In the genomic region with DNA sequence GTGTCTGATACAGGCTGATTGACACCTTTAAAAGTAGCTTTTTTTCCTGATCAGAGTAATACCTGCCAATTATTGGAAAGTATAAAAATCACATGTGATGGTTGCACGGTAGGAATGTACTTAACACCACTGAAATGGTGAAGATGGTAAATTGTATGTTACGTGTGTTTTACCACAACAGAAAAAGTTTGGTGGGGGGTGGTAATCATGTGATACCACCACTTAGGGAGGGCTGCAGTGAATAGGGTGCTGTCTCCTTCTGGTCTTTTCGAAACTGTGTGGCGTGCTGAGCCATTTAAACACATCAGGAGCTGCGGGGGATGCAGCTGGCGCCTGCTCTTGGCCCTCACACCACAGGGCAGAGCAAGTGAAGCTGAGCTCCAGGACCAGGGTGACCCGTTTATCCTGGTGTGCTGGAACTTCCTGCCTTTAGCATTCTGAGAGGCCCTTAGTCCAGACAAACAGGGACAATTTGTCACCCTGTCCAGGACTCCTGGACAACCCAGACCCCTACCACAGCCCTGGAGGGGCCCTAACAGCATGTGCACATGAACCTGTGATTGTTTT, we compare ENCODE assay signal across 24 cellular contexts. TPM values are rescaled to one million over a fixed set of nuclear protein-coding genes. Genes with fewer than 3 reads are reported as not detected.
DNase-seq lines count a peak whose midpoint lies in the region; ATAC-seq and TF ChIP-seq lines count a peak whose summit lies in the region.
"Had no signal": no experiment of that assay in that cellular context is flagged by ENCODE, and none has a peak within 500 bp of the region (broad histone marks: within the 10 kb centered on the region; RNA-seq: fewer than 3 reads in every experiment).

No MANE protein-coding gene starts in this region.

- no peaks in the 10 kb centered on the region for H3K36me3 Mint-ChIP-seq in nephron (ENCODE audit: low read depth)

- ATAC-seq in GM19035 (IDR thresholded peaks at IDR 0.05; ENCODE audit: unreplicated experiment) (no peak), GM21528 (IDR thresholded peaks at IDR 0.05; ENCODE audit: low FRiP score, unreplicated experiment) (no peak), foreskin keratinocyte (no peak)
- ATAC-seq: A549, left lobe of liver, Panc1, upper lobe of right lung had no signal

- no peak overlapping the region for H2AFZ ChIP-seq in smooth muscle cell (ENCODE audit: low read depth)

- H3K9ac ChIP-seq in HUES64 (ENCODE audit: low read depth, low read length) (no peak overlapping the region), smooth muscle cell (ENCODE audit: low read depth) (no peak overlapping the region)

- H3K4me1 ChIP-seq in A673 (ENCODE audit: insufficient read depth, low read length, poor library complexity, severe bottlenecking): peaks cover 21% of the 10 kb centered on the region
- H3K4me1 ChIP-seq in HUES64 (ENCODE audit: insufficient read depth, low read length): peaks cover 21% of the 10 kb centered on the region
- peaks cover 11% of the 10 kb centered on the region for H3K4me1 ChIP-seq in smooth muscle cell (ENCODE audit: low read depth)
- H3K4me1 ChIP-seq in foreskin keratinocyte: peaks cover 10% of the 10 kb centered on the region

- H3K27me3 Mint-ChIP-seq in nephron (ENCODE audit: low read depth): no peaks in the 10 kb centered on the region

- no peaks in the 10 kb centered on the region for H3K36me3 ChIP-seq in A673 (ENCODE audit: insufficient read depth, low read length, poor library complexity, severe bottlenecking)
- no peaks in the 10 kb centered on the region for H3K36me3 ChIP-seq in HUES64 (ENCODE audit: insufficient read depth, low read length)
- no peaks in the 10 kb centered on the region for H3K36me3 ChIP-seq in smooth muscle cell (ENCODE audit: low read depth)
- H3K36me3 ChIP-seq: adrenal gland, SJCRH30, stomach, upper lobe of right lung had no signal

- DNase-seq in A673 (ENCODE audit: low spot score) (no peak), epidermal melanocyte (ENCODE audit: insufficient read length, low spot score) (peak; percentile 23), smooth muscle cell (lab: John Stamatoyannopoulos, UW; ENCODE audit: unreplicated experiment) (no peak), foreskin keratinocyte (no peak)
- DNase-seq: activated CD4-positive, alpha-beta T cell treated with anti-CD3 and anti-CD28 coated beads, Interleukin-2, amount 50 U/mL, for 1 hour; activated gamma-delta T cell; adrenal gland; erythroblast; NCI-H187; NCI-H226; stimulated activated CD4-positive, alpha-beta T cell treated with anti-CD3 and anti-CD28 coated beads, Interleukin-4, amount 100 ng/mL, for 1 hour; stomach; upper lobe of right lung had no signal

- intact Hi-C loops in A673 (cut with micrococcal nuclease; ENCODE audit: unreplicated experiment): no loop called here

- no peaks in the 10 kb centered on the region for H3K79me2 ChIP-seq in smooth muscle cell (ENCODE audit: low read depth)

- peak overlapping the region in 1 of 3 experiments; percentile 60 for H3K27ac Mint-ChIP-seq in nephron
- H3K27ac Mint-ChIP-seq: T-helper 1 cell treated with Interleukin-12 subunit alpha and Interleukin-12 subunit beta and Interleukin-4 antibody, amounts not matched to agents 30 μg/mL and 1 μg/mL, for 36 hours had no signal

- H3K9me3 Mint-ChIP-seq in nephron: no peaks in the 10 kb centered on the region
- H3K9me3 Mint-ChIP-seq: central memory CD8-positive, alpha-beta T cell; T-helper 1 cell treated with Interleukin-12 subunit alpha and Interleukin-12 subunit beta and Interleukin-4 antibody, amounts not matched to agents 30 μg/mL and 1 μg/mL, for 36 hours had no signal

- WGBS in HUES64: 85% methylated on average over 7 of the region's 7 CpGs
- 92% methylated on average over 7 of the region's 7 CpGs for WGBS in smooth muscle cell (ENCODE audit: low lambda C conversion rate)

- H3K9me3 ChIP-seq in A673 (ENCODE audit: low read depth, low read length, poor library complexity, severe bottlenecking): no peaks in the 10 kb centered on the region
- no peaks in the 10 kb centered on the region for H3K9me3 ChIP-seq in HUES64 (ENCODE audit: insufficient read depth, low read depth, low read length)
- no peaks in the 10 kb centered on the region for H3K9me3 ChIP-seq in smooth muscle cell (replicated peaks; ENCODE audit: low read depth)
- H3K9me3 ChIP-seq: A549, adrenal gland, SJCRH30, stomach, upper lobe of right lung had no signal

- no TSS peak for BruUV-seq in A673 (replicated peaks; lab: Mats Ljungman, UMichigan)

- POLR2A ChIA-PET in A673 (lab: Charles Lee; ENCODE audit: low non-redundant PET): no interaction called here

- no peak overlapping the region for H3K4me2 ChIP-seq in smooth muscle cell
- H3K4me2 ChIP-seq: A549 had no signal

- H3K27ac ChIP-seq in A673 (ENCODE audit: low read depth, low read length, poor library complexity, severe bottlenecking): peak overlapping the region; percentile 32
- peak overlapping the region; percentile 20; the same call in 1 of the 2 replicates for H3K27ac ChIP-seq in HUES64 (ENCODE audit: low read depth, low read length)
- no peak overlapping the region for H3K27ac ChIP-seq in smooth muscle cell (ENCODE audit: low read depth)
- no peak overlapping the region for H3K27ac ChIP-seq in foreskin keratinocyte
- H3K27ac ChIP-seq: A549, SJCRH30, upper lobe of right lung, VCaP had no signal

- no peak overlapping the region for H3K4me3 ChIP-seq in A673 (ENCODE audit: low read depth, low read length, poor library complexity, severe bottlenecking)
- no peak overlapping the region for H3K4me3 ChIP-seq in HUES64 (ENCODE audit: low read length)
- H3K4me3 ChIP-seq in smooth muscle cell: no peak overlapping the region
- H3K4me3 ChIP-seq: A549, adrenal gland, SJCRH30, stomach, upper lobe of right lung had no signal

- peak overlapping the region in 2 of 3 experiments; percentile 54 to 90 for H3K4me3 Mint-ChIP-seq in nephron
- H3K4me3 Mint-ChIP-seq: T-helper 1 cell treated with Interleukin-12 subunit alpha and Interleukin-12 subunit beta and Interleukin-4 antibody, amounts not matched to agents 30 μg/mL and 1 μg/mL, for 36 hours had no signal

- peaks cover 11% of the 10 kb centered on the region for H3K4me1 Mint-ChIP-seq in nephron

- H3F3A ChIP-seq in smooth muscle cell (ENCODE audit: low read depth): no peaks in the 10 kb centered on the region

- no peaks in the 10 kb centered on the region for H3K27me3 ChIP-seq in A673 (replicated peaks; ENCODE audit: insufficient read depth, low read depth, low read length, poor library complexity)
- peaks cover 5% of the 10 kb centered on the region; the same call in 1 of the 2 replicates for H3K27me3 ChIP-seq in HUES64 (ENCODE audit: insufficient read depth, low read length)
- H3K27me3 ChIP-seq in smooth muscle cell (ENCODE audit: low read depth): no peaks in the 10 kb centered on the region
- peaks cover 6% of the 10 kb centered on the region for H3K27me3 ChIP-seq in foreskin keratinocyte
- H3K27me3 ChIP-seq: adrenal gland, SJCRH30, stomach, upper lobe of right lung had no signal

- CTCF ChIA-PET in A673 (lab: Charles Lee): no interaction called here

- H4K20me1 ChIP-seq in smooth muscle cell (ENCODE audit: low read depth): peaks cover 22% of the 10 kb centered on the region

- TF ChIP-seq CTCF in A673 (conservative IDR thresholded peaks at IDR 0.05; ENCODE audit: low read depth, low read length) (no peak), nephron (IDR thresholded peaks at IDR 0.05; ENCODE audit: unreplicated experiment in 3 of 3) (no peak), smooth muscle cell (IDR thresholded peaks at IDR 0.05; ENCODE audit: borderline replicate concordance, insufficient read depth, poor library complexity, severe bottlenecking) (no peak), foreskin keratinocyte (conservative IDR thresholded peaks at IDR 0.05) (no peak)

RNA-seq across cellular contexts. Expression of a gene that starts 2.6 kb away (rescaled TPM):
- 31.7 and 36.7 TPM in 2 replicates for total RNA-seq in A673 (2021)
- polyA plus RNA-seq in HUES64 (2013, experiment 1 of 2): 12.3 TPM
- polyA plus RNA-seq in HUES64 (2013, experiment 2 of 2): 13.8 TPM
- total RNA-seq in smooth muscle cell: 12.0 and 26.7 TPM in 2 replicates
- 55.7 and 58.0 TPM in 2 replicates for polyA plus RNA-seq in smooth muscle cell
- 1.1 and 2.1 TPM in 2 replicates for total RNA-seq in foreskin keratinocyte
- polyA plus RNA-seq in foreskin keratinocyte: 3.6 and 5.4 TPM in 2 replicates

RNA-seq across cellular contexts. Expression of a gene that starts 33.0 kb away (rescaled TPM):
- total RNA-seq in A673 (2021): 1,117 and 1,141 TPM in 2 replicates
- 2,333 TPM for polyA plus RNA-seq in HUES64 (2013, experiment 1 of 2)
- polyA plus RNA-seq in HUES64 (2013, experiment 2 of 2): 2,549 TPM
- 1,022 and 1,136 TPM in 2 replicates for total RNA-seq in smooth muscle cell
- 717 and 749 TPM in 2 replicates for polyA plus RNA-seq in smooth muscle cell
- total RNA-seq in foreskin keratinocyte: 1,748 and 1,956 TPM in 2 replicates
- 2,461 and 2,465 TPM in 2 replicates for polyA plus RNA-seq in foreskin keratinocyte

RNA-seq across cellular contexts. Expression of a gene that starts 47.2 kb away (rescaled TPM):
- total RNA-seq in A673 (2021) (27.0 and 38.2 TPM in 2 replicates), smooth muscle cell (12.9 and 14.8 TPM in 2 replicates), foreskin keratinocyte (14.6 and 15.3 TPM in 2 replicates)
- polyA plus RNA-seq in HUES64 (2013, experiment 1 of 2): 12.8 TPM
- 17.0 TPM for polyA plus RNA-seq in HUES64 (2013, experiment 2 of 2)
- polyA plus RNA-seq in smooth muscle cell (11.1 and 13.6 TPM in 2 replicates), foreskin keratinocyte (14.8 and 15.5 TPM in 2 replicates)

Comparison
In these comparisons a context has a peak if more than half of its experiments do, and no peak if none do; other contexts are left out.
1. H3K27ac ChIP-seq: peak in A673 (single experiment) and HUES64 (single experiment); none in smooth muscle cell (single experiment) and foreskin keratinocyte (single experiment).